Comparison of ENCODE assay signal across 15 cellular contexts in genomic region chr12:51529586-51529985, GRCh38.
DNase-seq lines count a peak whose midpoint lies in the region; TF ChIP-seq lines count a peak whose summit lies in the region.
"Had no signal": no experiment of that assay in that cellular context is flagged by ENCODE, and none has a peak within 500 bp of the region (broad histone marks: within the 10 kb centered on the region; RNA-seq: fewer than 3 reads in every experiment).

No MANE protein-coding gene starts in this region.

- no peaks in the 10 kb centered on the region for H3K36me3 ChIP-seq in uterus
- H3K36me3 ChIP-seq in BE2C, result no peaks in the 10 kb centered on the region

- intact Hi-C loops in uterus (cut with DNase I; ENCODE audit: low total_unique reads), result no loop called here

- no peak overlapping the region for H3K4me3 ChIP-seq in uterus
- no peak overlapping the region for H3K4me3 ChIP-seq in BE2C (ENCODE audit: low read depth, low read length)

- H3K4me1 ChIP-seq in uterus (no peaks in the 10 kb centered on the region), BE2C (peaks cover 16% of the 10 kb centered on the region)

- H3K9me3 ChIP-seq in uterus (no peaks in the 10 kb centered on the region), BE2C (0 out of 2 replicates have a peak, but pooled peaks cover 3% of the 10 kb centered on the region)

- H3K27me3 ChIP-seq in uterus (no peaks in the 10 kb centered on the region), BE2C (no peaks in the 10 kb centered on the region)

- TF ChIP-seq CTCF in uterus (IDR thresholded peaks at IDR 0.05) (no peak), BE2C (IDR thresholded peaks at IDR 0.05; ENCODE audit: low read depth, low read length) (no peak)

- peak; percentile 22 for DNase-seq in EH (ENCODE audit: low read depth)
- DNase-seq in M059J (ENCODE audit: low read depth), result peak; percentile 13
- peak; percentile 97 for DNase-seq in islet precursor cell
- no peak for DNase-seq in central memory CD4-positive, alpha-beta T cell
- DNase-seq in uterus, result no peak
- no peak for DNase-seq in SHP77 treated with DMSO at 0.1 percent for 48 hours (lab: John Stamatoyannopoulos, UW)
- no peak for DNase-seq in BE2C
- DNase-seq: ACHN; CD4-positive, alpha-beta T cell; DMS79 treated with DMSO at 0.1 percent for 48 hours; GOT3; H7; HFFc6; KG1 had no signal

- H3K27ac ChIP-seq in uterus, result no peak overlapping the region
- H3K27ac ChIP-seq: C4-2B had no signal

- no peak for TF ChIP-seq POLR2A in uterus (IDR thresholded peaks at IDR 0.05)

Comparison
In these comparisons a context has a peak if more than half of its experiments do, and no peak if none do; other contexts are left out.
1. DNase-seq: peak in EH (single experiment), M059J (single experiment) and islet precursor cell (single experiment); none in central memory CD4-positive, alpha-beta T cell (single experiment), uterus (0 of 2), SHP77 treated with DMSO at 0.1 percent for 48 hours (single experiment) and BE2C (single experiment).